Comparison of ENCODE assay signal across 8 cellular contexts in the genomic region with DNA sequence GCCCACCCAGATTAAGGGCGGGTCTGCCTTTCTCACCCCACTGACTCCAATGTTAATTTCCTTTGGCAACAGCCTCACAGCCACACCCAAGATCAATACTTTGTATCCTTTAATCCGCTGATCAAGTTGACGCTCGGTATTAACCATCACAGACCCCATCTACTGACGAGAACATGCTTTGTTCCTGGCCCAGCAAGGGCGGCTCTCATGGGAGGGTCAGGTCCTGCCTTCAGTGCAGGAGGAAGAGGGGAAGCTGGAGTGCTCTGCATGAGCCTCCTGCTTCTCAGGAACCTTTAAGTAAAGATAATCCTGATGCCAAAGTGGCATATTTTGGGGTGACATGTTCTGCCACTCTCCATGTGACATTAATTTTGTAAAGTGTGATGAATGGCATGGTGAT. TPM values are rescaled to one million over a fixed set of nuclear protein-coding genes. Genes with fewer than 3 reads are reported as not detected.
"Had no signal": no experiment of that assay in that cellular context is flagged by ENCODE, and none has a peak within 500 bp of the region (broad histone marks: within the 10 kb centered on the region; RNA-seq: fewer than 3 reads in every experiment).

No MANE protein-coding gene starts in this region.

- FAIRE-seq: HTR-8/SVneo, K562 had no signal

- H3K4me1 ChIP-seq: HAP-1 had no signal

- H3K36me3 ChIP-seq: HAP-1 had no signal

- DNase-seq: GM23248, GOT3, H7, IMR-90 had no signal

- H3K4me3 ChIP-seq: GM23248, HAP-1, K562 had no signal

- H3K9me3 ChIP-seq: HAP-1 had no signal

- H3K27ac ChIP-seq: GM23248 had no signal

- H2AFZ ChIP-seq: GM23248 had no signal

- H3K9ac ChIP-seq: GM23248 had no signal

RNA-seq across cellular contexts. Expression of a gene that starts 8.3 kb away (rescaled TPM):
- total RNA-seq: GM23248, HT-29, IMR-90 had no signal
